In the genomic region with DNA sequence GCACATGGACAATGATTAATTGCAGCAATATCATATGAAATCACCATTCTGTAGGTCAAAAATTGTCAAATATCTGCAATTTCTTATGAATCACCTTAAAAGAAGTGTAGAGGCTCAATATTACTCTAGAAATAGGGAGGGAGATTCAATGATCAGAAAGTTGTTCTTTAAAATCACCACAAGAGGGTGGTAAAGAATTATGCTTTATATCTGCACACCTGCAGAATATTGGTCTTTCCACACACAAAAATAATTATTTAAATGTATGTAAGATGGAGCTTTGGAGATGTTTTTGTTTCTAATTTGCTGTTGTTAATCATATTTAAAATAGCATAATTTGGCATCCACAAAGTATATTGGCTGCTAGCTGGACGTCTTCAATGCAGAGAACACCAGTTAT, we compare ENCODE assay signal across 8 cellular contexts.
A peak's percentile ranks its signal among the peaks of the same experiment; 100 is the strongest.
DNase-seq lines count a peak whose midpoint lies in the region; ATAC-seq and TF ChIP-seq lines count a peak whose summit lies in the region.
"Not testable (repeated sequence)": the region's sequence is repeated elsewhere in the genome, so short reads cannot be mapped to it uniquely, and the experiment has no call there.

No MANE protein-coding gene starts in this region.

- DNase-seq in AG08395 (ENCODE audit: low spot score) (peak; percentile 9), MV-4-11 (lab: John Stamatoyannopoulos, UW) (peak; percentile 4)
- not testable (repeated sequence) for DNase-seq in GM13977 (ENCODE audit: low spot score); PC-9; breast epithelium (ENCODE audit: low spot score in 2 of 2); osteocyte (ENCODE audit: extremely low spot score, unreplicated experiment)

- not testable (repeated sequence) for H3K4me3 Mint-ChIP-seq in osteocyte (ENCODE audit: unreplicated experiment)

- not testable (repeated sequence) for H3K27ac Mint-ChIP-seq in osteocyte (ENCODE audit: unreplicated experiment)

- CTCF ChIA-PET in PC-9 (lab: Charles Lee): not testable (repeated sequence)

- 27 to 29% methylated on average over 1 of the region's 1 CpG for WGBS in gastroesophageal sphincter (ENCODE audit: low coverage in 1 of 2), 2 donors

- not testable (repeated sequence) for H3K79me2 ChIP-seq in PC-9 (ENCODE audit: low read depth)

- not testable (repeated sequence) for H3K9me3 Mint-ChIP-seq in osteocyte (ENCODE audit: unreplicated experiment)

- ATAC-seq in HG02759 (IDR thresholded peaks at IDR 0.05; ENCODE audit: unreplicated experiment): peak; percentile 59
- not testable (repeated sequence) for ATAC-seq in gastroesophageal sphincter

- not testable (repeated sequence) for H3K36me3 Mint-ChIP-seq in osteocyte (ENCODE audit: unreplicated experiment)

- H3K4me1 Mint-ChIP-seq in osteocyte (ENCODE audit: unreplicated experiment): not testable (repeated sequence)

- H3K27me3 ChIP-seq in PC-9 (ENCODE audit: insufficient read depth, low read depth); breast epithelium; gastroesophageal sphincter: not testable (repeated sequence)

- not testable (repeated sequence) for TF ChIP-seq EP300 in gastroesophageal sphincter (IDR thresholded peaks at IDR 0.05)

- H3K4me2 ChIP-seq in PC-9: not testable (repeated sequence)

- not testable (repeated sequence) for TF ChIP-seq POLR2A in breast epithelium (IDR thresholded peaks at IDR 0.05); gastroesophageal sphincter (IDR thresholded peaks at IDR 0.05)

- H3K9me2 ChIP-seq in PC-9 (ENCODE audit: insufficient read depth): not testable (repeated sequence)

- POLR2A ChIA-PET in PC-9 (lab: Charles Lee; ENCODE audit: unreplicated experiment): not testable (repeated sequence)

- peaks cover 20% of the 10 kb centered on the region for H3K27me3 Mint-ChIP-seq in osteocyte (ENCODE audit: unreplicated experiment)

- not testable (repeated sequence) for H3K4me3 ChIP-seq in PC-9, breast epithelium, gastroesophageal sphincter

- in situ Hi-C loops in GM13977 (cut with MboI; ENCODE audit: low pct_unique_long_range_greater_than_20kb, low sequenced_read_pairs, unreplicated experiment): not testable (repeated sequence)

- H3K4me1 ChIP-seq in PC-9 (replicated peaks; ENCODE audit: insufficient read depth); breast epithelium; gastroesophageal sphincter: not testable (repeated sequence)

- H3K9me3 ChIP-seq in PC-9 (ENCODE audit: insufficient read depth, low read depth); breast epithelium; gastroesophageal sphincter: not testable (repeated sequence)

- not testable (repeated sequence) for H3K27ac ChIP-seq in PC-9, breast epithelium, gastroesophageal sphincter

- TF ChIP-seq CTCF in GM13977 (IDR thresholded peaks at IDR 0.05; ENCODE audit: extremely low read depth, insufficient read depth, missing control alignments): peak; percentile 30
- TF ChIP-seq CTCF in PC-9 (conservative IDR thresholded peaks at IDR 0.05): peak; percentile 68
- TF ChIP-seq CTCF in breast epithelium (IDR thresholded peaks at IDR 0.05): peak in 2 of 3 donors; percentile 25 to 43
- peak; percentile 9 to 36 (median 11) for TF ChIP-seq CTCF in gastroesophageal sphincter (IDR thresholded peaks at IDR 0.05)
- peak; percentile 62 for TF ChIP-seq CTCF in osteocyte (IDR thresholded peaks at IDR 0.05)

- H4K20me1 ChIP-seq in PC-9 (ENCODE audit: insufficient read depth): not testable (repeated sequence)

- intact Hi-C loops in PC-9 (cut with micrococcal nuclease; ENCODE audit: unreplicated experiment): loop anchor here (2.0 kb wide), 1 partner anchor 170 kb away; no protein-coding TSS in a partner anchor
- intact Hi-C loops in breast epithelium (cut with DNase I; ENCODE audit: low total_unique reads): not testable (repeated sequence)

- BruUV-seq in PC-9 (replicated peaks; lab: Mats Ljungman, UMichigan): not testable (repeated sequence)

- H3F3A ChIP-seq in PC-9 (ENCODE audit: insufficient read depth, low read depth): not testable (repeated sequence)

- H3K36me3 ChIP-seq in PC-9 (ENCODE audit: low read depth); breast epithelium; gastroesophageal sphincter: not testable (repeated sequence)

- H2AFZ ChIP-seq in PC-9: not testable (repeated sequence)

Comparison
In these comparisons a context has a peak if more than half of its experiments do, and no peak if none do; other contexts are left out.
1. CTCF ChIP-seq: peak in every context shown above with its lines; median percentile 68 in PC-9; 62 in osteocyte; 34 in breast epithelium; 30 in GM13977; 11 in gastroesophageal sphincter.